In the genomic region with DNA sequence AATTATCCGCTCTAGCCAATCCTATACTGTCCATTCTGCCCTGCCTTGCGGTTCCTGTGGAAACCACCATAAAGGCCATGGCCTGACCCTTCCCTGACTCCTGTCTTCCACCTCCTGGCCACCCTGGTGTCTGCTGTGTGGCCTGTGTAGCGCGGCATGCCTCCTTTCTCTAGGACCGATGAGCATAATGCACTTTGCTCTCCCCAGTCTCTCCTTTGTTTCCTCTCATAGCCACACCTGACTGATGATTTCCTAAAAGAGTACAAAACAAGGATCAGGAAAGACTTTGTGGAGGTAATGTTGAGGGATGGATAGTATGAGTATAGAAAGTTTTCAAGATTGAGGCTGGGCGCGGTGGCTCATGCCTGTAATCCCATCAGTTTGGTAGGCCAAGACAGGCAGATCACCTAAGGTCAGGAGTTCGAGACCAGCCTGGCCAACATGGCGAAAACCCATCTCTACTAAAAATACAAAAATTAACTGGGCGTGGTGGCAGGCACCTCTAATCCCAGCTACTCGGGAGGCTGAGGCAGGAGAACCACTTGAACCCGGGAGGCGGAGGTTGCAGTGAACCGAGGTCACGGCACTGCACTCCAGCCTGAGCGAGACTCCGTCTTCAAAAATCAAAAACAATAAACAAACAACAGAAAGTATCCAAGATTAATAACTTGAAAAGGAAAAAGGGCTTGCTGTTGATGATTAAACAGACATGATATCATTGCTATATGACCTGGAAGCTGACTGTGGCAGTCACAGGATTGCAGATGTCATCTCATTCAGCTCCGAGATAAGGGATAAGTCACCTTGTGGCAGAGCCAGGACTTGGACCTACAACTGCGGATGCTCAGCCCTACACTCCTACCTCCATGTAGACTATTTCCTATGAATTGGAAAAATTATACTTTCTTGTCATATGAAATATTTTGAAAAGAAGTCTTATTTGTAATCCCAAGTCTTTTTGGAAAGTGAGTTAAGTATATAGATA, we compare ENCODE assay signal across 1 cellular context.
A peak's percentile ranks its signal among the peaks of the same experiment; 100 is the strongest.
TF ChIP-seq lines count a peak whose summit lies in the region.

No MANE protein-coding gene starts in this region.

TF ChIP-seq in HepG2, 621 proteins besides CTCF, POLR2A, EP300 and RAD21 (continued from another document and continues in another):
- TF ChIP-seq, protein P1, sequence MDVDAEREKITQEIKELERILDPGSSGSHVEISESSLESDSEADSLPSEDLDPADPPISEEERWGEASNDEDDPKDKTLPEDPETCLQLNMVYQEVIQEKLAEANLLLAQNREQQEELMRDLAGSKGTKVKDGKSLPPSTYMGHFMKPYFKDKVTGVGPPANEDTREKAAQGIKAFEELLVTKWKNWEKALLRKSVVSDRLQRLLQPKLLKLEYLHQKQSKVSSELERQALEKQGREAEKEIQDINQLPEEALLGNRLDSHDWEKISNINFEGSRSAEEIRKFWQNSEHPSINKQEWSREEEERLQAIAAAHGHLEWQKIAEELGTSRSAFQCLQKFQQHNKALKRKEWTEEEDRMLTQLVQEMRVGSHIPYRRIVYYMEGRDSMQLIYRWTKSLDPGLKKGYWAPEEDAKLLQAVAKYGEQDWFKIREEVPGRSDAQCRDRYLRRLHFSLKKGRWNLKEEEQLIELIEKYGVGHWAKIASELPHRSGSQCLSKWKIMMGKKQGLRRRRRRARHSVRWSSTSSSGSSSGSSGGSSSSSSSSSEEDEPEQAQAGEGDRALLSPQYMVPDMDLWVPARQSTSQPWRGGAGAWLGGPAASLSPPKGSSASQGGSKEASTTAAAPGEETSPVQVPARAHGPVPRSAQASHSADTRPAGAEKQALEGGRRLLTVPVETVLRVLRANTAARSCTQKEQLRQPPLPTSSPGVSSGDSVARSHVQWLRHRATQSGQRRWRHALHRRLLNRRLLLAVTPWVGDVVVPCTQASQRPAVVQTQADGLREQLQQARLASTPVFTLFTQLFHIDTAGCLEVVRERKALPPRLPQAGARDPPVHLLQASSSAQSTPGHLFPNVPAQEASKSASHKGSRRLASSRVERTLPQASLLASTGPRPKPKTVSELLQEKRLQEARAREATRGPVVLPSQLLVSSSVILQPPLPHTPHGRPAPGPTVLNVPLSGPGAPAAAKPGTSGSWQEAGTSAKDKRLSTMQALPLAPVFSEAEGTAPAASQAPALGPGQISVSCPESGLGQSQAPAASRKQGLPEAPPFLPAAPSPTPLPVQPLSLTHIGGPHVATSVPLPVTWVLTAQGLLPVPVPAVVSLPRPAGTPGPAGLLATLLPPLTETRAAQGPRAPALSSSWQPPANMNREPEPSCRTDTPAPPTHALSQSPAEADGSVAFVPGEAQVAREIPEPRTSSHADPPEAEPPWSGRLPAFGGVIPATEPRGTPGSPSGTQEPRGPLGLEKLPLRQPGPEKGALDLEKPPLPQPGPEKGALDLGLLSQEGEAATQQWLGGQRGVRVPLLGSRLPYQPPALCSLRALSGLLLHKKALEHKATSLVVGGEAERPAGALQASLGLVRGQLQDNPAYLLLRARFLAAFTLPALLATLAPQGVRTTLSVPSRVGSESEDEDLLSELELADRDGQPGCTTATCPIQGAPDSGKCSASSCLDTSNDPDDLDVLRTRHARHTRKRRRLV (CRISPR knock-in tag; IDR thresholded peaks at IDR 0.05): no peak
- TF ChIP-seq ZC3H4 (CRISPR knock-in tag; IDR thresholded peaks at IDR 0.05; ENCODE audit: borderline replicate concordance): no peak
- TF ChIP-seq ZNF616 (CRISPR knock-in tag; IDR thresholded peaks at IDR 0.05; ENCODE audit: low read depth): no peak
- TF ChIP-seq ESRRA (CRISPR knock-in tag; IDR thresholded peaks at IDR 0.05; ENCODE audit: low read depth): no peak
- 0 out of 2 replicates have a peak, but pooled peaks have one; percentile 49 for TF ChIP-seq ZNF839 (CRISPR knock-in tag; IDR thresholded peaks at IDR 0.05; ENCODE audit: borderline replicate concordance)
- TF ChIP-seq MXD4 (CRISPR knock-in tag; IDR thresholded peaks at IDR 0.05): no peak
- no peak for TF ChIP-seq GTF3A (CRISPR knock-in tag; conservative IDR thresholded peaks at IDR 0.05)
- TF ChIP-seq, protein P2, sequence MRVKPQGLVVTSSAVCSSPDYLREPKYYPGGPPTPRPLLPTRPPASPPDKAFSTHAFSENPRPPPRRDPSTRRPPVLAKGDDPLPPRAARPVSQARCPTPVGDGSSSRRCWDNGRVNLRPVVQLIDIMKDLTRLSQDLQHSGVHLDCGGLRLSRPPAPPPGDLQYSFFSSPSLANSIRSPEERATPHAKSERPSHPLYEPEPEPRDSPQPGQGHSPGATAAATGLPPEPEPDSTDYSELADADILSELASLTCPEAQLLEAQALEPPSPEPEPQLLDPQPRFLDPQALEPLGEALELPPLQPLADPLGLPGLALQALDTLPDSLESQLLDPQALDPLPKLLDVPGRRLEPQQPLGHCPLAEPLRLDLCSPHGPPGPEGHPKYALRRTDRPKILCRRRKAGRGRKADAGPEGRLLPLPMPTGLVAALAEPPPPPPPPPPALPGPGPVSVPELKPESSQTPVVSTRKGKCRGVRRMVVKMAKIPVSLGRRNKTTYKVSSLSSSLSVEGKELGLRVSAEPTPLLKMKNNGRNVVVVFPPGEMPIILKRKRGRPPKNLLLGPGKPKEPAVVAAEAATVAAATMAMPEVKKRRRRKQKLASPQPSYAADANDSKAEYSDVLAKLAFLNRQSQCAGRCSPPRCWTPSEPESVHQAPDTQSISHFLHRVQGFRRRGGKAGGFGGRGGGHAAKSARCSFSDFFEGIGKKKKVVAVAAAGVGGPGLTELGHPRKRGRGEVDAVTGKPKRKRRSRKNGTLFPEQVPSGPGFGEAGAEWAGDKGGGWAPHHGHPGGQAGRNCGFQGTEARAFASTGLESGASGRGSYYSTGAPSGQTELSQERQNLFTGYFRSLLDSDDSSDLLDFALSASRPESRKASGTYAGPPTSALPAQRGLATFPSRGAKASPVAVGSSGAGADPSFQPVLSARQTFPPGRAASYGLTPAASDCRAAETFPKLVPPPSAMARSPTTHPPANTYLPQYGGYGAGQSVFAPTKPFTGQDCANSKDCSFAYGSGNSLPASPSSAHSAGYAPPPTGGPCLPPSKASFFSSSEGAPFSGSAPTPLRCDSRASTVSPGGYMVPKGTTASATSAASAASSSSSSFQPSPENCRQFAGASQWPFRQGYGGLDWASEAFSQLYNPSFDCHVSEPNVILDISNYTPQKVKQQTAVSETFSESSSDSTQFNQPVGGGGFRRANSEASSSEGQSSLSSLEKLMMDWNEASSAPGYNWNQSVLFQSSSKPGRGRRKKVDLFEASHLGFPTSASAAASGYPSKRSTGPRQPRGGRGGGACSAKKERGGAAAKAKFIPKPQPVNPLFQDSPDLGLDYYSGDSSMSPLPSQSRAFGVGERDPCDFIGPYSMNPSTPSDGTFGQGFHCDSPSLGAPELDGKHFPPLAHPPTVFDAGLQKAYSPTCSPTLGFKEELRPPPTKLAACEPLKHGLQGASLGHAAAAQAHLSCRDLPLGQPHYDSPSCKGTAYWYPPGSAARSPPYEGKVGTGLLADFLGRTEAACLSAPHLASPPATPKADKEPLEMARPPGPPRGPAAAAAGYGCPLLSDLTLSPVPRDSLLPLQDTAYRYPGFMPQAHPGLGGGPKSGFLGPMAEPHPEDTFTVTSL (CRISPR knock-in tag; IDR thresholded peaks at IDR 0.05; ENCODE audit: borderline replicate concordance): no peak
- TF ChIP-seq GPBP1L1 (CRISPR knock-in tag; IDR thresholded peaks at IDR 0.05): no peak
- TF ChIP-seq FOSL1 (CRISPR knock-in tag; IDR thresholded peaks at IDR 0.05; ENCODE audit: borderline replicate concordance): no peak
- peak; percentile 71; the same call in 1 of the 2 replicates for TF ChIP-seq ZKSCAN5 (CRISPR knock-in tag; IDR thresholded peaks at IDR 0.05)
- TF ChIP-seq MAFG (CRISPR knock-in tag; IDR thresholded peaks at IDR 0.05): no peak
- no peak for TF ChIP-seq ZNF678 (CRISPR knock-in tag; IDR thresholded peaks at IDR 0.05)
- TF ChIP-seq DNMT1 (CRISPR knock-in tag; IDR thresholded peaks at IDR 0.05): no peak
- peak; percentile 49; the same call in 1 of the 2 replicates for TF ChIP-seq THAP11 (CRISPR knock-in tag; IDR thresholded peaks at IDR 0.05)
- TF ChIP-seq SPEN (CRISPR knock-in tag; IDR thresholded peaks at IDR 0.05; ENCODE audit: low read depth): peak; percentile 40; the same call in 1 of the 2 replicates
- TF ChIP-seq MLX (CRISPR knock-in tag; IDR thresholded peaks at IDR 0.05): 0 out of 2 replicates have a peak, but pooled peaks have one; percentile 51
- no peak for TF ChIP-seq NRL (CRISPR knock-in tag; IDR thresholded peaks at IDR 0.05; ENCODE audit: borderline replicate concordance)
- TF ChIP-seq ZNF20 (CRISPR knock-in tag; IDR thresholded peaks at IDR 0.05): no peak
- TF ChIP-seq, protein P3, sequence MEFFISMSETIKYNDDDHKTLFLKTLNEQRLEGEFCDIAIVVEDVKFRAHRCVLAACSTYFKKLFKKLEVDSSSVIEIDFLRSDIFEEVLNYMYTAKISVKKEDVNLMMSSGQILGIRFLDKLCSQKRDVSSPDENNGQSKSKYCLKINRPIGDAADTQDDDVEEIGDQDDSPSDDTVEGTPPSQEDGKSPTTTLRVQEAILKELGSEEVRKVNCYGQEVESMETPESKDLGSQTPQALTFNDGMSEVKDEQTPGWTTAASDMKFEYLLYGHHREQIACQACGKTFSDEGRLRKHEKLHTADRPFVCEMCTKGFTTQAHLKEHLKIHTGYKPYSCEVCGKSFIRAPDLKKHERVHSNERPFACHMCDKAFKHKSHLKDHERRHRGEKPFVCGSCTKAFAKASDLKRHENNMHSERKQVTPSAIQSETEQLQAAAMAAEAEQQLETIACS (CRISPR knock-in tag; IDR thresholded peaks at IDR 0.05): no peak
- TF ChIP-seq CHD4 (IDR thresholded peaks at IDR 0.05; ENCODE audit: borderline replicate concordance, low read length): peak; percentile 53; the same call in 1 of the 2 replicates
- TF ChIP-seq ONECUT2 (CRISPR knock-in tag; IDR thresholded peaks at IDR 0.05): no peak
- TF ChIP-seq HIVEP1 (CRISPR knock-in tag; IDR thresholded peaks at IDR 0.05): no peak
- TF ChIP-seq MBD4 (IDR thresholded peaks at IDR 0.05; ENCODE audit: borderline replicate concordance, low read length): no peak
- no peak for TF ChIP-seq ZNF30 (CRISPR knock-in tag; IDR thresholded peaks at IDR 0.05)
- TF ChIP-seq AKAP8 (CRISPR knock-in tag; IDR thresholded peaks at IDR 0.05): no peak
- no peak for TF ChIP-seq SNAI1 (CRISPR knock-in tag; IDR thresholded peaks at IDR 0.05; ENCODE audit: borderline replicate concordance)
- TF ChIP-seq, protein P4, sequence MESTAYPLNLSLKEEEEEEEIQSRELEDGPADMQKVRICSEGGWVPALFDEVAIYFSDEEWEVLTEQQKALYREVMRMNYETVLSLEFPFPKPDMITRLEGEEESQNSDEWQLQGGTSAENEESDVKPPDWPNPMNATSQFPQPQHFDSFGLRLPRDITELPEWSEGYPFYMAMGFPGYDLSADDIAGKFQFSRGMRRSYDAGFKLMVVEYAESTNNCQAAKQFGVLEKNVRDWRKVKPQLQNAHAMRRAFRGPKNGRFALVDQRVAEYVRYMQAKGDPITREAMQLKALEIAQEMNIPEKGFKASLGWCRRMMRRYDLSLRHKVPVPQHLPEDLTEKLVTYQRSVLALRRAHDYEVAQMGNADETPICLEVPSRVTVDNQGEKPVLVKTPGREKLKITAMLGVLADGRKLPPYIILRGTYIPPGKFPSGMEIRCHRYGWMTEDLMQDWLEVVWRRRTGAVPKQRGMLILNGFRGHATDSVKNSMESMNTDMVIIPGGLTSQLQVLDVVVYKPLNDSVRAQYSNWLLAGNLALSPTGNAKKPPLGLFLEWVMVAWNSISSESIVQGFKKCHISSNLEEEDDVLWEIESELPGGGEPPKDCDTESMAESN (CRISPR knock-in tag; conservative IDR thresholded peaks at IDR 0.05): peak; percentile 43; the same call in 1 of the 2 replicates
- TF ChIP-seq ZNF296 (CRISPR knock-in tag; conservative IDR thresholded peaks at IDR 0.05): no peak
- TF ChIP-seq SIN3A (IDR thresholded peaks at IDR 0.05; ENCODE audit: borderline replicate concordance, low read depth, low read length): no peak
- no peak; the same call in 1 of the 2 replicates for TF ChIP-seq YEATS4 (CRISPR knock-in tag; IDR thresholded peaks at IDR 0.05; ENCODE audit: borderline replicate concordance)
- no peak for TF ChIP-seq ZSCAN20 (CRISPR knock-in tag; IDR thresholded peaks at IDR 0.05; ENCODE audit: borderline replicate concordance)
- TF ChIP-seq, protein P5, sequence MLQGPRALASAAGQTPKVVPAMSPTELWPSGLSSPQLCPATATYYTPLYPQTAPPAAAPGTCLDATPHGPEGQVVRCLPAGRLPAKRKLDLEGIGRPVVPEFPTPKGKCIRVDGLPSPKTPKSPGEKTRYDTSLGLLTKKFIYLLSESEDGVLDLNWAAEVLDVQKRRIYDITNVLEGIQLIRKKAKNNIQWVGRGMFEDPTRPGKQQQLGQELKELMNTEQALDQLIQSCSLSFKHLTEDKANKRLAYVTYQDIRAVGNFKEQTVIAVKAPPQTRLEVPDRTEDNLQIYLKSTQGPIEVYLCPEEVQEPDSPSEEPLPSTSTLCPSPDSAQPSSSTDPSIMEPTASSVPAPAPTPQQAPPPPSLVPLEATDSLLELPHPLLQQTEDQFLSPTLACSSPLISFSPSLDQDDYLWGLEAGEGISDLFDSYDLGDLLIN (CRISPR knock-in tag; IDR thresholded peaks at IDR 0.05; ENCODE audit: borderline replicate concordance): no peak
- TF ChIP-seq, protein P6, sequence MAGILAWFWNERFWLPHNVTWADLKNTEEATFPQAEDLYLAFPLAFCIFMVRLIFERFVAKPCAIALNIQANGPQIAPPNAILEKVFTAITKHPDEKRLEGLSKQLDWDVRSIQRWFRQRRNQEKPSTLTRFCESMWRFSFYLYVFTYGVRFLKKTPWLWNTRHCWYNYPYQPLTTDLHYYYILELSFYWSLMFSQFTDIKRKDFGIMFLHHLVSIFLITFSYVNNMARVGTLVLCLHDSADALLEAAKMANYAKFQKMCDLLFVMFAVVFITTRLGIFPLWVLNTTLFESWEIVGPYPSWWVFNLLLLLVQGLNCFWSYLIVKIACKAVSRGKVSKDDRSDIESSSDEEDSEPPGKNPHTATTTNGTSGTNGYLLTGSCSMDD (CRISPR knock-in tag; IDR thresholded peaks at IDR 0.05): no peak
- no peak for TF ChIP-seq SAFB2 (CRISPR knock-in tag; IDR thresholded peaks at IDR 0.05; ENCODE audit: borderline replicate concordance, low read depth)
- no peak for TF ChIP-seq ZNF782 (CRISPR knock-in tag; IDR thresholded peaks at IDR 0.05; ENCODE audit: borderline replicate concordance)
- peak; percentile 55; the same call in 1 of the 2 replicates for TF ChIP-seq KDM1A (CRISPR knock-in tag; IDR thresholded peaks at IDR 0.05)
- TF ChIP-seq ZNF772 (CRISPR knock-in tag; IDR thresholded peaks at IDR 0.05): peak; percentile 66; the same call in 1 of the 2 replicates
- TF ChIP-seq ZNF549 (CRISPR knock-in tag; IDR thresholded peaks at IDR 0.05): no peak
- TF ChIP-seq NFYC (CRISPR knock-in tag; IDR thresholded peaks at IDR 0.05): no peak
- TF ChIP-seq ZFP1 (CRISPR knock-in tag; IDR thresholded peaks at IDR 0.05): no peak
- no peak for TF ChIP-seq SP2 (CRISPR knock-in tag; IDR thresholded peaks at IDR 0.05)
